Comparison of ENCODE assay signal across 8 cellular contexts in the genomic region with DNA sequence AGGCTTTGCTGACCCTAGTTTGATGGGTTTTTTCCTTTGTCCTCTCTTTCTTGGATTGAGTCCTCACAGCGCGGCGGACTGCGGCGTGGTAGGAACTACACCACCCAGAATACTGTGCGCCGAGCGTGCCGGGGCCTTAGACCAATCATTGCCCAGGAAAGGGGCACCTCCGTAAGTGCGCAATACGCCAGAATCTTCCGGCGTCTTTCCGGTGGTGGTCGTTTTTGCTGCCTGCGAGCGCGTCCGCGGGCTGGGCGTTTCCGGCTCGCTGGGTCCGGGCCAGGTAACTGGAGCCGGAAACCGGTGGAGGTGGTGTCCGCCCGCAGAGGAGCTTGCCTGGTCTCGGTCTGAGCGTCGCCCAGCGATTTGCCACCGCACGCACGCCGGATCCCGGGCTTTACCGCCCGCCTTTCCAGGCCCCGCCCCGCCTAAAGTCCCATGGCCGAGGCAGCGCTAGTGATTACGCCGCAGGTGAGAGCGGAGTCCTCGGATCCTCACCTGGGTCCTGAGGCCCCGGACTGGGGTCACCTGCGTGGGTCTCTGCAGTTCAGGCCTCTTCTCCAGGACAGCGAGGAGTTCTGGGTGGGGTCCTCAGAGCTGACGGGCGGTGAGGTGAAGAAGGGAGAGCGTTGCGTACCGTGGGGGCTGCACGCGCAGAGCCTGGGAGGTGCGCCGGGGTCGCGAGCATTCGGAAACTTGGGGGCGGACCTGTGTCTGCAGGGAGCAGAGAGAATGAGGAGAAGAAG. TPM values are rescaled to one million over a fixed set of nuclear protein-coding genes. Genes with fewer than 3 reads are reported as not detected.
A peak's percentile ranks its signal among the peaks of the same experiment; 100 is the strongest.
DNase-seq lines count a peak whose midpoint lies in the region; ATAC-seq and TF ChIP-seq lines count a peak whose summit lies in the region.

A gene (plus strand): TSS at position 221 of the 746 bp plus-strand sequence. CDS start 218 bp downstream, at position 439.

- no peaks in the 10 kb centered on the region for H3K27me3 ChIP-seq in BE2C
- H3K27me3 ChIP-seq in lower lobe of right lung (ENCODE audit: low read depth), result no peaks in the 10 kb centered on the region

- no peaks in the 10 kb centered on the region; the same call in 1 of the 2 replicates for H3K4me1 ChIP-seq in BE2C
- H3K4me1 ChIP-seq in lower lobe of right lung, result peaks cover 14% of the 10 kb centered on the region

- peak within 1 kb of the TSS; percentile 81 for H3K4me3 Mint-ChIP-seq in activated CD4-positive, alpha-beta memory T cell treated with anti-CD3 and anti-CD28 coated beads, Interleukin-2, amount 10 ng/mL, durations not matched to agents 7 days and 5 days

- ATAC-seq in HG03439 (IDR thresholded peaks at IDR 0.05; ENCODE audit: unreplicated experiment) (peak; percentile 98), lower lobe of right lung (peak; percentile 100)

- peak within 1 kb of the TSS; percentile 73 for H3K27ac Mint-ChIP-seq in activated CD4-positive, alpha-beta memory T cell treated with anti-CD3 and anti-CD28 coated beads, Interleukin-2, amount 10 ng/mL, durations not matched to agents 7 days and 5 days

- CTCF ChIA-PET in activated CD4-positive, alpha-beta memory T cell treated with anti-CD3 and anti-CD28 coated beads, Interleukin-2, amount 10 ng/mL, durations not matched to agents 7 days and 5 days (lab: Charles Lee), result no interaction called here

- H3K4me1 Mint-ChIP-seq in activated CD4-positive, alpha-beta memory T cell treated with anti-CD3 and anti-CD28 coated beads, Interleukin-2, amount 10 ng/mL, durations not matched to agents 7 days and 5 days, result peaks cover 20% of the 10 kb centered on the region

- H3K27me3 Mint-ChIP-seq in activated CD4-positive, alpha-beta memory T cell treated with anti-CD3 and anti-CD28 coated beads, Interleukin-2, amount 10 ng/mL, durations not matched to agents 7 days and 5 days, result no peaks in the 10 kb centered on the region

- H3K9me3 ChIP-seq in BE2C (no peaks in the 10 kb centered on the region), lower lobe of right lung (peaks cover 21% of the 10 kb centered on the region)

- TF ChIP-seq CTCF in BE2C (IDR thresholded peaks at IDR 0.05; ENCODE audit: low read depth, low read length) (no peak), lower lobe of right lung (IDR thresholded peaks at IDR 0.05) (no peak)

- peaks cover 54% of the 10 kb centered on the region for H3K9me3 Mint-ChIP-seq in activated CD4-positive, alpha-beta memory T cell treated with anti-CD3 and anti-CD28 coated beads, Interleukin-2, amount 10 ng/mL, durations not matched to agents 7 days and 5 days

- peak within 1 kb of the TSS; percentile 87 for H3K27ac ChIP-seq in lower lobe of right lung

- H3K4me3 ChIP-seq in BE2C (ENCODE audit: low read depth, low read length) (peak within 1 kb of the TSS; percentile 97), lower lobe of right lung (peak within 1 kb of the TSS; percentile 87)

- intact Hi-C loops in lower lobe of right lung (cut with DNase I), result no loop called here

- H3K36me3 ChIP-seq in BE2C (peaks cover 6% of the 10 kb centered on the region; the same call in 1 of the 2 replicates), lower lobe of right lung (peaks cover 14% of the 10 kb centered on the region)

- POLR2A ChIA-PET in activated CD4-positive, alpha-beta memory T cell treated with anti-CD3 and anti-CD28 coated beads, Interleukin-2, amount 10 ng/mL, durations not matched to agents 7 days and 5 days (lab: Charles Lee), result interaction anchor here (0.9 kb wide), 1 partner anchor 293 kb away, joined by 3 read pairs; no protein-coding TSS in a partner anchor

- DNase-seq in BE2C (peak; percentile 93), GM19238 (ENCODE audit: insufficient read length, low spot score) (peak; percentile 91), NCI-H526 treated with DMSO at 0.1 percent for 48 hours (lab: John Stamatoyannopoulos, UW) (peak; percentile 67), lower lobe of right lung (peak; percentile 90)
- peak; percentile 91 for DNase-seq in activated CD4-positive, alpha-beta memory T cell treated with anti-CD3 and anti-CD28 coated beads, Interleukin-2, amount 10 ng/mL, durations not matched to agents 7 days and 5 days
- DNase-seq in effector CD4-positive, alpha-beta T cell, result peak; percentile 82
- peak; percentile 79 to 86 for DNase-seq in stimulated activated CD4-positive, alpha-beta T cell treated with anti-CD3 and anti-CD28 coated beads, Interleukin-4, amount 100 ng/mL, for 48 hours (ENCODE audit: low read depth in 2 of 2)

- H3K36me3 Mint-ChIP-seq in activated CD4-positive, alpha-beta memory T cell treated with anti-CD3 and anti-CD28 coated beads, Interleukin-2, amount 10 ng/mL, durations not matched to agents 7 days and 5 days (ENCODE audit: low read depth), result peaks cover 46% of the 10 kb centered on the region

RNA-seq across cellular contexts. Expression of the gene that starts here (rescaled TPM):
- 7.8 TPM for polyA plus RNA-seq in BE2C (2012; ENCODE audit: insufficient read depth, insufficient read length, low read depth)
- 1 to 10 TPM; 5.7 to 6.0 TPM for total RNA-seq in activated CD4-positive, alpha-beta memory T cell treated with anti-CD3 and anti-CD28 coated beads, Interleukin-2, amount 10 ng/mL, durations not matched to agents 7 days and 5 days
- total RNA-seq in lower lobe of right lung, result 6.0 TPM

Comparison
In these comparisons a context has a peak if more than half of its experiments do, and no peak if none do; other contexts are left out.
1. Peak in every context shown above with its lines: DNase-seq, ATAC-seq, H3K4me3 ChIP-seq and H3K27ac ChIP-seq.